1 cellular context compared by ENCODE assay signal in the genomic region with DNA sequence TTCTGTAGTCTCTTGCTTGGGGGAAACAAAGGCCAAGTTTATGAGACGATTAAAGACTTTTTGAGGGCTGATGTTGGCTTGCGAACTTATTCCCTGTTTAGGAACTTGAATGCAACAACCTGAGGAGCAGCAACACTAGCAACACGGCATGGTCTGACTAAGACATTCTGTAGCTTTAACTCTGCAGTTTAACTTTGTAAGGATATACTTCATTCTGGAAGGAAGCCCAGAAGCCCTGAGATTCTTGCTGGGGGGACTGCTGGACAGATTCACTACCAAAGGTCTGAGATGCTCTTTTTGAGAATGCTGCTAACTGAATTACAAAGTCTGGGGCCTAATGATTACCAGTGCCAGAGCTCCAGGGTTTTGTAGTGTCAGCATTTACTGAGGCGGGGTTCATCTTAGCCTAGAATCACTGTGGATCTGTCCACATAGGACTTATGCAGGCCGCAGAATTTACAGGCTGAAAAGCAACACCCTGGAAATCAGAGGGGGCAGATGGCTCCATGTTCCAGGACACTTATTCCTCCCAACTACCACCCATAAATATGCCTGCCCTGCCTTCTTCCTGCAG.
TF ChIP-seq lines count a peak whose summit lies in the region.

No MANE protein-coding gene starts in this region.

TF ChIP-seq in A549, 52 proteins besides CTCF, POLR2A, EP300 and RAD21 (continued from another document):
- peak; percentile 70 for TF ChIP-seq MAFK (IDR thresholded peaks at IDR 0.05; ENCODE audit: partially characterized antibody)
